1 cellular context compared by ENCODE assay signal in genomic region chr4:11455201-11455835, GRCh38.
TF ChIP-seq lines count a peak whose summit lies in the region.

No MANE protein-coding gene starts in this region.

TF ChIP-seq in GM23338, 12 proteins besides CTCF, POLR2A, EP300 and RAD21 (continued from another document):
- TF ChIP-seq, protein P1, sequence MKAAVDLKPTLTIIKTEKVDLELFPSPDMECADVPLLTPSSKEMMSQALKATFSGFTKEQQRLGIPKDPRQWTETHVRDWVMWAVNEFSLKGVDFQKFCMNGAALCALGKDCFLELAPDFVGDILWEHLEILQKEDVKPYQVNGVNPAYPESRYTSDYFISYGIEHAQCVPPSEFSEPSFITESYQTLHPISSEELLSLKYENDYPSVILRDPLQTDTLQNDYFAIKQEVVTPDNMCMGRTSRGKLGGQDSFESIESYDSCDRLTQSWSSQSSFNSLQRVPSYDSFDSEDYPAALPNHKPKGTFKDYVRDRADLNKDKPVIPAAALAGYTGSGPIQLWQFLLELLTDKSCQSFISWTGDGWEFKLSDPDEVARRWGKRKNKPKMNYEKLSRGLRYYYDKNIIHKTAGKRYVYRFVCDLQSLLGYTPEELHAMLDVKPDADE (IDR thresholded peaks at IDR 0.05) = no peak
- no peak for TF ChIP-seq ZNF462 (CRISPR knock-in tag; IDR thresholded peaks at IDR 0.05)
- TF ChIP-seq ZNF114 (CRISPR knock-in tag; IDR thresholded peaks at IDR 0.05) = no peak
- TF ChIP-seq POLR2AphosphoS5 (IDR thresholded peaks at IDR 0.05; ENCODE audit: low read depth) = no peak
- no peak for TF ChIP-seq JUNB (IDR thresholded peaks at IDR 0.05; ENCODE audit: unreplicated experiment)
- TF ChIP-seq NANOG (IDR thresholded peaks at IDR 0.05; ENCODE audit: borderline replicate concordance) = no peak
